8 cellular contexts compared by ENCODE assay signal in the genomic region with DNA sequence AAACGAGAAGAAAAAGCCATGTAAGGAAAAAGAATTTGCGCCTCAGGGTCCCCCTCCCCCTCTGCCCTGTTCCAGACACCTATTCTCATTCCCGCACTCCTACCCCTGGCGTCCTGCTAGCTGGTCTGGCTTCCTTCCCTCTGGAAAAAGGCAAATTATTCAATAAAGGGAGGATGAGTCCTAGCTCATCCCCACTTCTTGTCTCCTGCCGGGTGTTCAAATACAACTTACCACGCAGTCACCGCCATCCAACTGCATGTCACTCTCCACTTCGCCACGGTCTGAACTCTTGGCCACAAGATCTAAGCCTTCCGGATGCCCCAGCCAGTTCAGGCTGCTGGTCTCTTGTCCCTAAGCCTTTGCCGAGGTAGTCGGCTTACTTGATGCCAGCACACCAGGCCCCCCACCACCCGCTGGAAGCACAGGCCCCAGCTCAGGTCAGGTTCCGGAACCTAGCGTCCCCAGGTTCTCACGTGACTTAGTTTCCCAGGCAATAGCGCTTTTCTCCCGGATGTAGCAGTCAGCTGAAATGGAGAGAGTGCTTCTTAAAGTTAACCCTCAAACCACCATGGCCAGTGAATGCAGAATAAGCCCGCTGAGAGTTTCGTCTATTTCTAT.
DNase-seq lines count a peak whose midpoint lies in the region; ATAC-seq and TF ChIP-seq lines count a peak whose summit lies in the region.

No MANE protein-coding gene starts in this region.

- DNase-seq in DMS79 treated with DMSO at 0.1 percent for 48 hours (lab: John Stamatoyannopoulos, UW) (peak; percentile 56), RKO (ENCODE audit: low spot score) (peak; percentile 86), fibroblast of the conjunctiva (ENCODE audit: low read depth) (peak; percentile 49), nephron progenitor cell (peak; percentile 54), stomach (peak; percentile 58)
- peak; percentile 45 for DNase-seq in activated T-helper 2 cell treated with anti-CD3 and anti-CD28 coated beads, Interferon-gamma antibody, Interleukin-2, Interleukin-4, amounts not matched to agents 10 μg/mL and 5 μg/mL and 100 μg/mL, durations not matched to agents 14 hours and 24 hours and 36 hours (ENCODE audit: low spot score)

- no peaks in the 10 kb centered on the region for H4K20me1 ChIP-seq in KMS-11 (ENCODE audit: insufficient read depth)

- no peak for TF ChIP-seq EP300 in stomach (IDR thresholded peaks at IDR 0.05)

- H2AFZ ChIP-seq in KMS-11 (ENCODE audit: low read depth): peak overlapping the region; percentile 84

- 0 out of 2 replicates have a peak, but pooled peaks cover 8% of the 10 kb centered on the region for H3K79me2 ChIP-seq in KMS-11 (ENCODE audit: insufficient read depth, low read depth)

- H3K27ac ChIP-seq in KMS-11 (no peak overlapping the region; the same call in 1 of the 2 replicates), stomach (peak overlapping the region; percentile 25 to 84 (median 68))

- H3K27me3 ChIP-seq in KMS-11 (ENCODE audit: insufficient read depth, low read depth) (no peaks in the 10 kb centered on the region), stomach (no peaks in the 10 kb centered on the region)

- H3K9ac ChIP-seq in KMS-11: peak overlapping the region; percentile 41; the same call in 1 of the 2 replicates

- H3K4me3 ChIP-seq in KMS-11 (IDR thresholded peaks at IDR 0.05; ENCODE audit: insufficient read depth, low read depth, low read length) (no peak overlapping the region), stomach (peak overlapping the region; percentile 57 to 71 (median 68))

- H3K4me3 Mint-ChIP-seq in activated T-helper 2 cell treated with anti-CD3 and anti-CD28 coated beads, Interferon-gamma antibody, Interleukin-2, Interleukin-4, amounts not matched to agents 10 μg/mL and 5 μg/mL and 100 μg/mL, durations not matched to agents 14 hours and 24 hours and 36 hours (ENCODE audit: low read depth): peak overlapping the region; percentile 98
- H3K4me3 Mint-ChIP-seq in nephron progenitor cell: peak overlapping the region; percentile 99

- no peak for TF ChIP-seq POLR2A in stomach (IDR thresholded peaks at IDR 0.05)

- no peaks in the 10 kb centered on the region for H3K27me3 Mint-ChIP-seq in activated T-helper 2 cell treated with anti-CD3 and anti-CD28 coated beads, Interferon-gamma antibody, Interleukin-2, Interleukin-4, amounts not matched to agents 10 μg/mL and 5 μg/mL and 100 μg/mL, durations not matched to agents 14 hours and 24 hours and 36 hours (ENCODE audit: low read depth)
- peaks cover under 1% of the 10 kb centered on the region for H3K27me3 Mint-ChIP-seq in nephron progenitor cell (ENCODE audit: low read depth, poor library complexity)

- 0 to 29% (median 3%) methylated on average over 18 to 20 of the region's 20 CpGs for WGBS in stomach, 5 donors

- intact Hi-C loops in activated T-helper 2 cell treated with anti-CD3 and anti-CD28 coated beads, Interferon-gamma antibody, Interleukin-2, Interleukin-4, amounts not matched to agents 10 μg/mL and 5 μg/mL and 100 μg/mL, durations not matched to agents 14 hours and 24 hours and 36 hours (cut with micrococcal nuclease): loop anchor here (5.0 kb wide), 2 partner anchors 197 to 208 kb away; a partner anchor contains a TSS
- intact Hi-C loops in stomach (cut with DNase I; ENCODE audit: low total_unique reads): no loop called here

- no peaks in the 10 kb centered on the region for H3K9me3 Mint-ChIP-seq in activated T-helper 2 cell treated with anti-CD3 and anti-CD28 coated beads, Interferon-gamma antibody, Interleukin-2, Interleukin-4, amounts not matched to agents 10 μg/mL and 5 μg/mL and 100 μg/mL, durations not matched to agents 14 hours and 24 hours and 36 hours
- peaks cover 49% of the 10 kb centered on the region for H3K9me3 Mint-ChIP-seq in nephron progenitor cell

- peak overlapping the region; percentile 84 for H3K27ac Mint-ChIP-seq in activated T-helper 2 cell treated with anti-CD3 and anti-CD28 coated beads, Interferon-gamma antibody, Interleukin-2, Interleukin-4, amounts not matched to agents 10 μg/mL and 5 μg/mL and 100 μg/mL, durations not matched to agents 14 hours and 24 hours and 36 hours
- peak overlapping the region; percentile 100 for H3K27ac Mint-ChIP-seq in nephron progenitor cell

- peaks cover 7% of the 10 kb centered on the region for H3K4me1 Mint-ChIP-seq in activated T-helper 2 cell treated with anti-CD3 and anti-CD28 coated beads, Interferon-gamma antibody, Interleukin-2, Interleukin-4, amounts not matched to agents 10 μg/mL and 5 μg/mL and 100 μg/mL, durations not matched to agents 14 hours and 24 hours and 36 hours (ENCODE audit: low read depth)
- peaks cover 5% of the 10 kb centered on the region for H3K4me1 Mint-ChIP-seq in nephron progenitor cell

- H3K4me2 ChIP-seq in KMS-11: peak overlapping the region; percentile 69; the same call in 1 of the 2 replicates

- TF ChIP-seq CTCF in KMS-11 (conservative IDR thresholded peaks at IDR 0.05; ENCODE audit: low read depth, low read length) (no peak), nephron progenitor cell (IDR thresholded peaks at IDR 0.05) (no peak), stomach (IDR thresholded peaks at IDR 0.05) (no peak)

- peaks cover 0 to under 1% (median 0%) of the 10 kb centered on the region in 4 donors for H3K9me3 ChIP-seq in stomach

- H3K36me3 Mint-ChIP-seq in activated T-helper 2 cell treated with anti-CD3 and anti-CD28 coated beads, Interferon-gamma antibody, Interleukin-2, Interleukin-4, amounts not matched to agents 10 μg/mL and 5 μg/mL and 100 μg/mL, durations not matched to agents 14 hours and 24 hours and 36 hours (ENCODE audit: low read depth): peaks cover 10% of the 10 kb centered on the region
- H3K36me3 Mint-ChIP-seq in nephron progenitor cell (ENCODE audit: low read depth): peaks cover 22% of the 10 kb centered on the region

- peak; percentile 99 for ATAC-seq in GM21723 (IDR thresholded peaks at IDR 0.05; ENCODE audit: unreplicated experiment)

- no peaks in the 10 kb centered on the region for H3K36me3 ChIP-seq in KMS-11 (ENCODE audit: insufficient read depth)
- H3K36me3 ChIP-seq in stomach: no peaks in the 10 kb centered on the region

- H3K4me1 ChIP-seq in KMS-11 (ENCODE audit: low read depth, poor library complexity, severe bottlenecking) (peaks cover 9% of the 10 kb centered on the region), stomach (peaks cover 0 to 7% (median 3%) of the 10 kb centered on the region in 4 donors)
